Comparison of ENCODE assay signal across 8 cellular contexts in the genomic region with DNA sequence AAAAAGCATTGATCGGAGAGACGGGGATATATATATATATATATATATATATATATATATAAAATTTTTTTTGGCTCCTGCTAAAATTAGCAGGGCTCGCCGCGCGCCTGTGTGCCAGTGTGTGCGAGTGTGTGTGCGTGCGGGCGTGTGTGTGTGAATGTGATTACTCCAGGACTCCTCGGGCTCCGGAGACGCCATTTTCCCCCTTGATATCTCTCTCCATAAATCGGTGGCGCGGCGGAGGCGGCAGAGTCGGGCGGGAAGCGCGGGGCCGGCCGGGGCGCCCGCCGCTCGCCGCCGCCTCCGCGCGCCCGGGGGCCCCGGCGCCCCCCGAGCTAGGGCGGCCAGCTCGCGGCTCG. TPM values are rescaled to one million over a fixed set of nuclear protein-coding genes. Genes with fewer than 3 reads are reported as not detected.
DNase-seq lines count a peak whose midpoint lies in the region; ATAC-seq and TF ChIP-seq lines count a peak whose summit lies in the region.

No MANE protein-coding gene starts in this region.

- TF ChIP-seq CTCF in RWPE1 (conservative IDR thresholded peaks at IDR 0.05; ENCODE audit: low read depth) (no peak), kidney epithelial cell (IDR thresholded peaks at IDR 0.05; ENCODE audit: insufficient read depth, low read length, poor library complexity, severe bottlenecking) (no peak)

- H3K27ac ChIP-seq in RWPE1: peak overlapping the region; percentile 83
- no peak overlapping the region for H3K27ac ChIP-seq in caudate nucleus (ENCODE audit: low read depth, low read length)

- H3K36me3 ChIP-seq in kidney epithelial cell (ENCODE audit: control insufficient read depth, insufficient read depth, low read length): no peaks in the 10 kb centered on the region

- ATAC-seq in GM18517 (IDR thresholded peaks at IDR 0.05; ENCODE audit: unreplicated experiment): no peak

- CTCF ChIA-PET in RWPE1 (lab: Yijun Ruan, JAX): interaction anchor here (0.6 to 1.1 kb wide), 4 partner anchors 61 to 614 kb away, joined by 3 to 4 read pairs (median 4); no protein-coding TSS in a partner anchor

- no peaks in the 10 kb centered on the region for H3K27me3 ChIP-seq in kidney epithelial cell (ENCODE audit: control insufficient read depth, insufficient read depth, low read length)

- peak; percentile 7 for DNase-seq in GDM1 (lab: John Stamatoyannopoulos, UW)
- DNase-seq in HK-2 (ENCODE audit: unreplicated experiment): peak; percentile 37
- DNase-seq in RWPE1 (ENCODE audit: low spot score): peak; percentile 20
- peak in 42 of 61 donors; percentile 6 to 75 (median 33) for DNase-seq in caudate nucleus (lab: John Stamatoyannopoulos, UW)
- no peak for DNase-seq in kidney epithelial cell (ENCODE audit: low read depth)
- DNase-seq in stimulated activated CD4-positive, alpha-beta T cell treated with anti-CD3 and anti-CD28 coated beads, Interleukin-1b, Interleukin-23, amount 100 ng/mL, for 48 hours: peak; percentile 44
- no peak for DNase-seq in SKM-1 (lab: John Stamatoyannopoulos, UW; ENCODE audit: unreplicated experiment)

- POLR2A ChIA-PET in RWPE1 (lab: Yijun Ruan, JAX; ENCODE audit: low non-redundant PET): no interaction called here

- H3K4me3 ChIP-seq in kidney epithelial cell (ENCODE audit: low read depth, low read length): peak overlapping the region; percentile 72

RNA-seq across cellular contexts. Expression of gene SETBP1, which starts 0.8 kb away (rescaled TPM):
- 2.9 and 3.4 TPM in 2 replicates for total RNA-seq in kidney epithelial cell

Comparison
In these comparisons a context has a peak if more than half of its experiments do, and no peak if none do; other contexts are left out.
1. DNase-seq: peak in GDM1 (single experiment), HK-2 (single experiment), RWPE1 (single experiment), caudate nucleus (42 of 61) and stimulated activated CD4-positive, alpha-beta T cell treated with anti-CD3 and anti-CD28 coated beads, Interleukin-1b, Interleukin-23, amount 100 ng/mL, for 48 hours (single experiment); none in kidney epithelial cell (single experiment) and SKM-1 (single experiment).